Comparison of ENCODE assay signal across 8 cellular contexts in genomic region chr9:129131300-129132145, GRCh38. TPM values are rescaled to one million over a fixed set of nuclear protein-coding genes. Genes with fewer than 3 reads are reported as not detected.
DNase-seq lines count a peak whose midpoint lies in the region; ATAC-seq and TF ChIP-seq lines count a peak whose summit lies in the region.

No MANE protein-coding gene starts in this region.

- intact Hi-C loops in ovary (cut with DNase I) = loop anchor here in 3 of 4 donors (5.0 to 10.0 kb wide), 3 partner anchors 643 to 656 kb away; no protein-coding TSS in a partner anchor

- no peaks in the 10 kb centered on the region for H3K9me3 ChIP-seq in SJCRH30 (replicated peaks)
- no peaks in the 10 kb centered on the region for H3K9me3 ChIP-seq in ovary
- H3K9me3 ChIP-seq in tibial nerve = no peaks in the 10 kb centered on the region

- H3K4me3 ChIP-seq in GM06990 (replicated peaks; ENCODE audit: low read depth, low read length) = no peak overlapping the region
- H3K4me3 ChIP-seq in HL-60 (replicated peaks; ENCODE audit: insufficient read depth, low read length) = no peak overlapping the region
- H3K4me3 ChIP-seq in SJCRH30 = no peak overlapping the region
- H3K4me3 ChIP-seq in fibroblast of villous mesenchyme (ENCODE audit: low read depth, low read length) = no peak overlapping the region
- no peak overlapping the region for H3K4me3 ChIP-seq in ovary
- no peak overlapping the region for H3K4me3 ChIP-seq in tibial nerve

- no peak for TF ChIP-seq POLR2A in ovary (IDR thresholded peaks at IDR 0.05)
- no peak for TF ChIP-seq POLR2A in tibial nerve (IDR thresholded peaks at IDR 0.05)

- ATAC-seq in HG02678 (IDR thresholded peaks at IDR 0.05; ENCODE audit: unreplicated experiment) = no peak

- TF ChIP-seq CTCF in GM06990 (IDR thresholded peaks at IDR 0.05; ENCODE audit: insufficient read depth, low read length, poor library complexity, severe bottlenecking) = peak; percentile 99
- TF ChIP-seq CTCF in HL-60 (IDR thresholded peaks at IDR 0.05; ENCODE audit: insufficient read depth, low read length) = peak; percentile 99
- TF ChIP-seq CTCF in fibroblast of villous mesenchyme (IDR thresholded peaks at IDR 0.05; ENCODE audit: insufficient read depth, low read depth, low read length) = peak; percentile 99
- TF ChIP-seq CTCF in ovary (IDR thresholded peaks at IDR 0.05) = peak; percentile 81 to 96 (median 96)
- TF ChIP-seq CTCF in tibial nerve (IDR thresholded peaks at IDR 0.05) = peak; percentile 97

- no peak overlapping the region for H3K27ac ChIP-seq in HL-60 (replicated peaks)
- H3K27ac ChIP-seq in SJCRH30 = no peak overlapping the region
- no peak overlapping the region for H3K27ac ChIP-seq in ovary
- H3K27ac ChIP-seq in tibial nerve = peak overlapping the region in 1 of 4 donors; percentile 35

- no peaks in the 10 kb centered on the region for H3K4me1 ChIP-seq in SJCRH30
- H3K4me1 ChIP-seq in ovary (ENCODE audit: insufficient read depth) = no peaks in the 10 kb centered on the region
- peaks cover 0 to 17% (median 1%) of the 10 kb centered on the region in 4 donors for H3K4me1 ChIP-seq in tibial nerve

- H3K27me3 ChIP-seq in GM06990 (replicated peaks; ENCODE audit: control insufficient read depth, insufficient read depth, low read length) (no peaks in the 10 kb centered on the region), HL-60 (ENCODE audit: insufficient read depth, poor library complexity, severe bottlenecking) (no peaks in the 10 kb centered on the region), SJCRH30 (no peaks in the 10 kb centered on the region), ovary (no peaks in the 10 kb centered on the region), tibial nerve (no peaks in the 10 kb centered on the region)

- 44 to 47% (median 45%) methylated on average over 13 of the region's 13 CpGs for WGBS in ovary, 3 donors
- WGBS in tibial nerve, 2 donors = 39 to 41% methylated on average over 13 of the region's 13 CpGs

- DNase-seq in GM06990 (ENCODE audit: extremely low read depth, insufficient read length) (peak; percentile 74), HL-60 (ENCODE audit: low read depth in 1 of 2, low spot score in 1 of 2) (peak; percentile 30 to 78), SJCRH30 (peak; percentile 68 to 79), fibroblast of villous mesenchyme (ENCODE audit: low read depth) (peak; percentile 63), ovary (peak; percentile 68 to 85 (median 81)), tibial nerve (ENCODE audit: low spot score in 2 of 2) (peak; percentile 63 to 81)
- peak; percentile 75 for DNase-seq in activated T-helper 9 cell treated with anti-CD3 and anti-CD28 coated beads, Interleukin-2, amount 50 U/mL, for 16 hours (ENCODE audit: low read depth)

- TF ChIP-seq EP300 in ovary (IDR thresholded peaks at IDR 0.05) (no peak), tibial nerve (IDR thresholded peaks at IDR 0.05) (peak in 1 of 2 donors; percentile 42)

- peaks cover 17% of the 10 kb centered on the region for H3K36me3 ChIP-seq in GM06990 (ENCODE audit: control insufficient read depth, insufficient read depth, low read length)
- H3K36me3 ChIP-seq in SJCRH30 = peaks cover 8% of the 10 kb centered on the region
- H3K36me3 ChIP-seq in ovary = no peaks in the 10 kb centered on the region
- peaks cover 0 to 68% (median 0%) of the 10 kb centered on the region in 3 donors for H3K36me3 ChIP-seq in tibial nerve

RNA-seq across cellular contexts. Expression of gene PTPA, which starts 20.3 kb away (rescaled TPM):
- 79.7 and 81.8 TPM in 2 replicates for total RNA-seq in SJCRH30 (2014; rRNA removed; shearing (Covaris generic))
- total RNA-seq in fibroblast of villous mesenchyme = 133 and 136 TPM in 2 replicates
- 100 to 1,000 TPM in 3 of 7 donors, 10 to 100 TPM in 4; 32.1 to 107 (median 89.2) TPM for total RNA-seq in ovary
- polyA plus RNA-seq in ovary = 10 to 100 TPM; 62.9 to 97.8 TPM
- total RNA-seq in tibial nerve = 10 to 100 TPM; 38.0 to 50.1 (median 44.0) TPM

RNA-seq across cellular contexts. Expression of gene CRAT, which starts 20.9 kb away (rescaled TPM):
- 13.9 and 15.2 TPM in 2 replicates for total RNA-seq in SJCRH30 (2014; rRNA removed; shearing (Covaris generic))
- 33.2 and 38.7 TPM in 2 replicates for total RNA-seq in fibroblast of villous mesenchyme
- 10 to 100 TPM; 23.0 to 42.7 (median 39.1) TPM for total RNA-seq in ovary
- 10 to 100 TPM; 28.7 to 29.9 TPM for polyA plus RNA-seq in ovary
- 10 to 100 TPM; 42.7 to 81.8 (median 63.2) TPM for total RNA-seq in tibial nerve

RNA-seq across cellular contexts. Expression of gene IER5L, which starts 46.5 kb away (rescaled TPM):
- 2.8 and 3.1 TPM in 2 replicates for total RNA-seq in SJCRH30 (2014; rRNA removed; shearing (Covaris generic))
- total RNA-seq in fibroblast of villous mesenchyme = 60.5 and 75.7 TPM in 2 replicates
- total RNA-seq in ovary = 10 to 100 TPM; 15.4 to 74.3 (median 45.0) TPM
- 10 to 100 TPM in 1 of 2 donors, 1 to 10 TPM in 1; 2.5 to 14.9 TPM for polyA plus RNA-seq in ovary
- 10 to 100 TPM; 13.0 to 31.5 (median 25.3) TPM for total RNA-seq in tibial nerve

RNA-seq across cellular contexts. Expression of gene DOLPP1, which starts 50.6 kb away (rescaled TPM):
- total RNA-seq in SJCRH30 (2014; rRNA removed; shearing (Covaris generic)) = 39.0 and 42.7 TPM in 2 replicates
- total RNA-seq in fibroblast of villous mesenchyme (11.6 and 14.2 TPM in 2 replicates), ovary (10 to 100 TPM in 3 of 7 donors, 1 to 10 TPM in 4; 3.3 to 16.2 (median 9.4) TPM), tibial nerve (10 to 100 TPM in 1 of 4 donors, 1 to 10 TPM in 3; 4.7 to 12.0 (median 6.7) TPM)
- polyA plus RNA-seq in ovary = 1 to 10 TPM; 6.8 to 8.6 TPM
